1 cellular context compared by ENCODE assay signal in genomic region chr9:36550631-36551098, GRCh38.
TF ChIP-seq lines count a peak whose summit lies in the region.

No MANE protein-coding gene starts in this region.

TF ChIP-seq in GM12878, 131 proteins besides CTCF, POLR2A, EP300 and RAD21 (continued from another document):
- peak; percentile 84 for TF ChIP-seq NFIC (IDR thresholded peaks at IDR 0.05; ENCODE audit: low read depth, low read length)
- TF ChIP-seq ZNF384 (IDR thresholded peaks at IDR 0.05; ENCODE audit: borderline replicate concordance, low read depth, low read length), result peak; percentile 91
- TF ChIP-seq RUNX3 (IDR thresholded peaks at IDR 0.05; ENCODE audit: low read length), result peak; percentile 84
- peak; percentile 66 for TF ChIP-seq CREM (IDR thresholded peaks at IDR 0.05; ENCODE audit: low read depth)
- TF ChIP-seq ZNF217 (IDR thresholded peaks at IDR 0.05), result peak; percentile 100
- peak; percentile 51; the same call in 1 of the 2 replicates for TF ChIP-seq SMARCA5 (IDR thresholded peaks at IDR 0.05)
- TF ChIP-seq RELB (IDR thresholded peaks at IDR 0.05; ENCODE audit: low read depth), result peak; percentile 61; the same call in 1 of the 2 replicates
- TF ChIP-seq PAX5 (IDR thresholded peaks at IDR 0.05; ENCODE audit: borderline replicate concordance, low read depth, low read length), result 0 out of 2 replicates have a peak, but pooled peaks have one; percentile 9
- peak; percentile 85 for TF ChIP-seq ATF7 (IDR thresholded peaks at IDR 0.05; ENCODE audit: low read depth)
- peak; percentile 11 for TF ChIP-seq RELA (IDR thresholded peaks at IDR 0.05; ENCODE audit: borderline replicate concordance, partially characterized antibody)
- TF ChIP-seq TCF12 (IDR thresholded peaks at IDR 0.05; ENCODE audit: low read depth, low read length), result 0 out of 2 replicates have a peak, but pooled peaks have one; percentile 47
- peak in 1 of 2 experiments; percentile 58; a peak in 1 of 4 replicates for TF ChIP-seq BHLHE40 (IDR thresholded peaks at IDR 0.05; ENCODE audit: borderline replicate concordance in 1 of 2, low read depth in 2 of 2, low read length in 1 of 2)
- TF ChIP-seq GATAD2B (conservative IDR thresholded peaks at IDR 0.05; ENCODE audit: low read depth), result 0 out of 2 replicates have a peak, but pooled peaks have one; percentile 52
- peak; percentile 100 for TF ChIP-seq BACH1 (IDR thresholded peaks at IDR 0.05; ENCODE audit: borderline replicate concordance)
- 0 out of 2 replicates have a peak, but pooled peaks have one; percentile 40 for TF ChIP-seq BCL11A (IDR thresholded peaks at IDR 0.05; ENCODE audit: low read depth, low read length)
- peak; percentile 48 to 60 for TF ChIP-seq IKZF2 (IDR thresholded peaks at IDR 0.05)
- peak; percentile 66; the same call in 1 of the 2 replicates for TF ChIP-seq BMI1 (IDR thresholded peaks at IDR 0.05; ENCODE audit: borderline replicate concordance)
- TF ChIP-seq PKNOX1 (IDR thresholded peaks at IDR 0.05), result peak; percentile 91
- TF ChIP-seq DPF2 (IDR thresholded peaks at IDR 0.05), result peak; percentile 84
- TF ChIP-seq MLLT1 (IDR thresholded peaks at IDR 0.05), result peak; percentile 80
- TF ChIP-seq MEF2A (IDR thresholded peaks at IDR 0.05; ENCODE audit: insufficient read depth, low read depth, low read length), result peak; percentile 88
- peak; percentile 39; the same call in 1 of the 2 replicates for TF ChIP-seq ZNF207 (IDR thresholded peaks at IDR 0.05; ENCODE audit: borderline replicate concordance)
- peak; percentile 91 for TF ChIP-seq CUX1 (IDR thresholded peaks at IDR 0.05; ENCODE audit: insufficient replicate concordance, low read depth, low read length)
- peak; percentile 79 for TF ChIP-seq MEF2B (IDR thresholded peaks at IDR 0.05; ENCODE audit: partially characterized antibody, poor library complexity, severe bottlenecking)
- TF ChIP-seq BCL3 (IDR thresholded peaks at IDR 0.05; ENCODE audit: borderline replicate concordance, insufficient read depth, low read depth, low read length, poor library complexity, severe bottlenecking), result peak; percentile 99
- peak; percentile 94 for TF ChIP-seq ATF2 (IDR thresholded peaks at IDR 0.05; ENCODE audit: low read length)
- 0 out of 4 replicates have a peak, but pooled peaks of 1 of the 2 experiments have one; percentile 42 for TF ChIP-seq ETV6 (conservative IDR thresholded peaks at IDR 0.05 in 1 of 2, IDR thresholded peaks at IDR 0.05 in 1 of 2; ENCODE audit: borderline replicate concordance in 1 of 2, low read depth in 1 of 2)
- peak; percentile 82 for TF ChIP-seq MTA2 (IDR thresholded peaks at IDR 0.05; ENCODE audit: low read depth)
- peak; percentile 39; the same call in 1 of the 2 replicates for TF ChIP-seq IKZF1 (conservative IDR thresholded peaks at IDR 0.05)
- TF ChIP-seq TCF7 (IDR thresholded peaks at IDR 0.05; ENCODE audit: borderline replicate concordance), result peak; percentile 70; the same call in 1 of the 2 replicates
- TF ChIP-seq IRF4 (IDR thresholded peaks at IDR 0.05; ENCODE audit: low read depth, low read length), result peak; percentile 89
- TF ChIP-seq NR2F1 (conservative IDR thresholded peaks at IDR 0.05), result peak; percentile 91
- TF ChIP-seq ZNF24 (IDR thresholded peaks at IDR 0.05), result peak; percentile 72
- peak; percentile 93 for TF ChIP-seq NKRF (conservative IDR thresholded peaks at IDR 0.05)
- TF ChIP-seq CREB1 (IDR thresholded peaks at IDR 0.05; ENCODE audit: low read depth), result 0 out of 2 replicates have a peak, but pooled peaks have one; percentile 21
- TF ChIP-seq CHD4 (IDR thresholded peaks at IDR 0.05), result 0 out of 2 replicates have a peak, but pooled peaks have one; percentile 99
- TF ChIP-seq ZBED1 (IDR thresholded peaks at IDR 0.05; ENCODE audit: borderline replicate concordance), result peak; percentile 74
- peak; percentile 76; the same call in 1 of the 2 replicates for TF ChIP-seq ZBTB40 (IDR thresholded peaks at IDR 0.05; ENCODE audit: borderline replicate concordance)
